Comparison of ENCODE assay signal across 18 cellular contexts in genomic region chr11:61122761-61123160, GRCh38. TPM values are rescaled to one million over a fixed set of nuclear protein-coding genes. Genes with fewer than 3 reads are reported as not detected.
"Had no signal": no experiment of that assay in that cellular context is flagged by ENCODE, and none has a peak within 500 bp of the region (broad histone marks: within the 10 kb centered on the region; RNA-seq: fewer than 3 reads in every experiment).

No MANE protein-coding gene starts in this region.

- H3K9me3 ChIP-seq: esophagus muscularis mucosa, left ventricle myocardium inferior, right atrium auricular region, SJSA1, transverse colon, vagina had no signal

- DNase-seq: activated CD4-positive, alpha-beta T cell treated with anti-CD3 and anti-CD28 coated beads, Interleukin-2, amount 50 U/mL, for 48 hours; activated CD8-positive, alpha-beta memory T cell treated with anti-CD3 and anti-CD28 coated beads, Interleukin-2, amount 50 U/mL, for 4 hours; hippocampal formation; left ventricle myocardium inferior; stimulated activated CD4-positive, alpha-beta T cell treated with anti-CD3 and anti-CD28 coated beads, Interleukin-15, amount 100 ng/mL, for 24 hours; stimulated activated CD4-positive, alpha-beta T cell treated with anti-CD3 and anti-CD28 coated beads, Interleukin-4, amount 100 ng/mL, for 24 hours; stimulated activated naive CD4-positive, alpha-beta T cell treated with Interleukin-2 at 50 U/mL for 16 hours; transverse colon had no signal

- H3K27me3 ChIP-seq: cardiac muscle cell, esophagus muscularis mucosa, right atrium auricular region, SJSA1, transverse colon, vagina had no signal

- H3K9me3 Mint-ChIP-seq: memory B cell, nephron had no signal

- H3K27me3 Mint-ChIP-seq: memory B cell had no signal

- H3K36me3 ChIP-seq: cardiac muscle cell, left ventricle myocardium inferior, right atrium auricular region, SJSA1, transverse colon, vagina had no signal

- H3K27ac Mint-ChIP-seq: memory B cell, nephron, progenitor cell of endocrine pancreas had no signal

- H3K4me1 ChIP-seq: SJSA1 had no signal

- H3K36me3 Mint-ChIP-seq: memory B cell had no signal

- H3K4me3 Mint-ChIP-seq: memory B cell, nephron had no signal

- H3K4me3 ChIP-seq: cardiac muscle cell, esophagus muscularis mucosa, left ventricle myocardium inferior, right atrium auricular region, SJSA1, skin epidermis, transverse colon, vagina had no signal

- H3K27ac ChIP-seq: cardiac muscle cell, esophagus muscularis mucosa, left ventricle myocardium inferior, right atrium auricular region, SJSA1, skin epidermis, transverse colon, vagina had no signal

RNA-seq across cellular contexts. Expression of gene CD5, which starts 20.5 kb away (rescaled TPM):
- total RNA-seq: cardiac muscle cell, fibroblast of villous mesenchyme, progenitor cell of endocrine pancreas, SJSA1 had no signal
- polyA plus RNA-seq: cardiac muscle cell had no signal
